16 cellular contexts compared by ENCODE assay signal in the genomic region with DNA sequence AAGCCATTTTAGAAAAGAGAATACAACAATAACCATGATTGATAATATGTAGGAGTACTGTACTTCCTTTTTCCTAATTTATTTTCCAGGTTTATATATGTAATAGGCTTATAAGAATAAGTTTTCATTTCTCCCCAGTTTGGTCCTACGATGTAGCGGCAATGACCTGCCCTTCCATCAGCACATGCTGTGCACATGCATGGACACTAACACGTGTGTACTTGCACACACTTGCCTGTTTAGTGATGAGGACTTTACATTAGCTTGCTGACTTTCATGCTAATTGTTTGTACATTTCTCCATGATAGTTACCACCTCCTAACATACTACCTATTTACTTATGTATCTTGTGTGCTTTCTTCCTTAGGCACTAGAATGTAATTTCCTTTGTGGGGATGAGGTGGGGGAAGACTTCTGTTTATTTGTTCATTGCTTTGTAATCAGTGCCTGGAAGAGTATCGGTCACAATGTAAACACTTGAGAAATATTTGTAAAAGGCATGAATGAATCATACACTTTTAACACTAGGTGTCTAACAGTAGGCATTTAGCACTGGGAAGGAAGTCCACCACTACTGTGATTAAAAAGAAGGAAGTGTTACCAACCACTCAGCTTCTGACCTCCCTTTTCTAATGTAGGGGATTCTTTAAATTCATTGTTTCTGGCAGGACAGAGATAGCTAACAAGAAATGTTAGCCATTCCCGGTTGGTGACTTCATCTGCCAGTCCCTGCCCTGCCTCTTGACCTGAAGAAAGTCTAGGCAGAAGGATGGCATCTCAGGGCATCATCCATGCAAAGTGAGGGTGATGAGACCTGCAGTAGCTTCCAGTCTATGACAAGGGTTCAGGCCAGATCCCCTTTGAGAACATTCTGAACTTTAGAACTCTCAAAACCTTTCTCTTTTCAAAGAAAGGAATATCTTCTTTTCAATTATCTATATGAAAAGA.
DNase-seq lines count a peak whose midpoint lies in the region; ATAC-seq and TF ChIP-seq lines count a peak whose summit lies in the region.
"Had no signal": no experiment of that assay in that cellular context is flagged by ENCODE, and none has a peak within 500 bp of the region (broad histone marks: within the 10 kb centered on the region; RNA-seq: fewer than 3 reads in every experiment).

No MANE protein-coding gene starts in this region.

- in situ Hi-C loops in Panc1 (cut with HindIII; ENCODE audit: low pct_unique_long_range_greater_than_20kb, low sequenced_read_pairs) = no loop called here

- no peaks in the 10 kb centered on the region for H3K36me3 ChIP-seq in MG63
- H3K36me3 ChIP-seq in Panc1 (ENCODE audit: control insufficient read depth, insufficient read depth, low read length) = no peaks in the 10 kb centered on the region
- H3K36me3 ChIP-seq: BLaER1 treated with 17β-estradiol and CSF1 and Interleukin-3, amounts not matched to agents 10 nM and 100 nM; esophagus squamous epithelium had no signal

- H3K4me1 ChIP-seq in Panc1 (ENCODE audit: control insufficient read depth, insufficient read depth, low read length) (peaks cover 7% of the 10 kb centered on the region), foreskin keratinocyte (peaks cover 7% of the 10 kb centered on the region)
- H3K4me1 ChIP-seq: esophagus squamous epithelium had no signal

- intact Hi-C loops in Panc1 (cut with micrococcal nuclease; ENCODE audit: unreplicated experiment) = no loop called here

- DNase-seq in EH (ENCODE audit: low read depth) = peak; percentile 15
- peak; percentile 53 for DNase-seq in MG63
- peak; percentile 58 for DNase-seq in Panc1 (ENCODE audit: low read depth, low spot score)
- peak; percentile 38 to 39 for DNase-seq in foreskin keratinocyte
- DNase-seq in 8988T = no peak
- DNase-seq in activated CD4-positive, alpha-beta T cell treated with anti-CD3 and anti-CD28 coated beads for 1 hour = no peak
- DNase-seq in cerebellar cortex (ENCODE audit: low spot score) = no peak
- no peak for DNase-seq in T-helper 9 cell
- DNase-seq: activated effector memory CD4-positive, alpha-beta T cell treated with Interleukin-2 at 50 U/mL for 16 hours; caudate nucleus; esophagus squamous epithelium; NCI-H1092; NK-92 treated with Interleukin-12 subunit alpha and Interleukin-12 subunit beta, amount 100 ng/mL, for 24 hours; stimulated activated CD4-positive, alpha-beta T cell treated with anti-CD3 and anti-CD28 coated beads, Interleukin-4, amount 100 ng/mL, for 4 hours; T-helper 17 cell had no signal

- POLR2A ChIA-PET in Panc1 (lab: Charles Lee) = no interaction called here

- H3K27ac ChIP-seq in Panc1 (ENCODE audit: low read length) (no peak overlapping the region), foreskin keratinocyte (no peak overlapping the region)
- H3K27ac ChIP-seq: BLaER1 treated with 17β-estradiol and CSF1 and Interleukin-3, amounts not matched to agents 10 nM and 100 nM; esophagus squamous epithelium had no signal

- H3K4me3 ChIP-seq in MG63 = no peak overlapping the region
- no peak overlapping the region for H3K4me3 ChIP-seq in Panc1 (ENCODE audit: low read depth in 2 of 2, low read length in 2 of 2)
- H3K4me3 ChIP-seq: BLaER1 treated with 17β-estradiol and CSF1 and Interleukin-3, amounts not matched to agents 10 nM and 100 nM; esophagus squamous epithelium had no signal

- TF ChIP-seq CTCF in Panc1 (IDR thresholded peaks at IDR 0.05) (no peak), foreskin keratinocyte (conservative IDR thresholded peaks at IDR 0.05) (peak; percentile 16)

- H3K27me3 ChIP-seq in MG63 (no peaks in the 10 kb centered on the region), Panc1 (ENCODE audit: control insufficient read depth, insufficient read depth, low read length) (no peaks in the 10 kb centered on the region), foreskin keratinocyte (no peaks in the 10 kb centered on the region)
- H3K27me3 ChIP-seq: BLaER1 treated with 17β-estradiol and CSF1 and Interleukin-3, amounts not matched to agents 10 nM and 100 nM had no signal

- no TSS peak for BruUV-seq in Panc1 (replicated peaks; lab: Mats Ljungman, UMichigan)

- peak; percentile 98 for ATAC-seq in Panc1
- ATAC-seq in foreskin keratinocyte = peak; percentile 82
- ATAC-seq: T-helper 17 cell had no signal

- CTCF ChIA-PET in Panc1 (lab: Charles Lee) = no interaction called here

- H3K9me3 ChIP-seq in MG63 (peaks cover 4% of the 10 kb centered on the region; the same call in 1 of the 2 replicates), Panc1 (ENCODE audit: control insufficient read depth, insufficient read depth, low read depth, low read length) (no peaks in the 10 kb centered on the region)
- H3K9me3 ChIP-seq: esophagus squamous epithelium had no signal

Comparison
In these comparisons a context has a peak if more than half of its experiments do, and no peak if none do; other contexts are left out.
1. DNase-seq: peak in EH (single experiment), MG63 (single experiment), Panc1 (single experiment) and foreskin keratinocyte (2 of 2); none in 8988T (single experiment), activated CD4-positive, alpha-beta T cell treated with anti-CD3 and anti-CD28 coated beads for 1 hour (single experiment), cerebellar cortex (single experiment) and T-helper 9 cell (single experiment).